ENCODE assay signal across 22 cellular contexts in the genomic region with DNA sequence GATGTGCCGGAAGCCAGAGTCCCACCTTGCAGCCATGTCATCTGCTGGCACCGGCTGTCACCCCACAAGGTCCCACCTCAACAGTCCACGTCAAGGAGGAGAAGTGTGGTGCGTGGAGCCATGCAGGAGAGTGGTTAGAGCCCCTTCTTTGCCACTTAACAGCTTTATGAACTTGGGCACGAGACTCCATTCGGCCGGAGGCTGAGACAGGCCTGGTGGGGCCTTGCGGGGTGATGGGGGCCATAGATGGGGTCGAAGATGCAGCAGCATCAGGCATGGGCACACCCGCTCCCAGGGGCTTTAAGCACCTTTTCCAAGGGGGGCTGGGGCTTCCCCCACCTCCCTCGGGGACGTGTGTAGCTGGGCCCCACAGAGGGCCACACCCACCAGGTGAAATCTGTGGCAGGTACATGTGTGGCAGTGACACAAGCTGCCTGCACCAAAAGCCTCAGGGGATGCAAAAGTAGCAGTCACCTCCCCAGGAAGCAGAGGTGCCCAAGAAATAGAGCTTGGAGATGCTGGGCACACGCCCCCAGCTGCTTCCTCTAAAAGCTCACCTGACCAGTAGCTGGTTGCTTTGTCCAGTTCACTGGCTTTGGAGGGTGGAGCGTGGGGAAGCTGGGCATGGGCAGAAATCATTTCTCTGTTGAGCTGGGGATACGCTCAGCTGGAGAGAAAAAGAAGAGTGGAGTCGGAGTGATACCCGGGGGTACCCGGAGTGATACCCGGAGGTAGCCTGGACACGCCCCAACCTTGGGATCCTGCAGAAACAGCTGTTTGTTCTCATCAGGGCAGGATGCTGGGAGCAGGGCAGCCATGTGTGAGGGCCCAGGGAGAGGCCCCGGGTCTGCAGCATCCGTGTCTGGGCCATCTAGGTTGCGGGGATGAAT.
DNase-seq lines count a peak whose midpoint lies in the region; ATAC-seq and TF ChIP-seq lines count a peak whose summit lies in the region.
"Had no signal": no experiment of that assay in that cellular context is flagged by ENCODE, and none has a peak within 500 bp of the region (broad histone marks: within the 10 kb centered on the region; RNA-seq: fewer than 3 reads in every experiment).

No MANE protein-coding gene starts in this region.

- ATAC-seq in activated CD8-positive, alpha-beta memory T cell treated with anti-CD3 and anti-CD28 coated beads, Interleukin-2, amount 10 ng/mL, durations not matched to agents 7 days and 5 days, result no peak
- ATAC-seq: activated CD8-positive, alpha-beta T cell treated with anti-CD3 and anti-CD28 coated beads for 36 hours; activated T-cell treated with anti-CD3 and anti-CD28 coated beads, Interleukin-2, amount 50 U/mL, for 4 hours; heart right ventricle had no signal

- H3K4me1 ChIP-seq in testis (no peaks in the 10 kb centered on the region), HAP-1 (no peaks in the 10 kb centered on the region)
- H3K4me1 ChIP-seq: heart right ventricle had no signal

- WGBS in testis, 2 donors, result 90 to 94% methylated on average over 20 to 23 of the region's 23 CpGs

- no peaks in the 10 kb centered on the region for H3K36me3 Mint-ChIP-seq in activated CD8-positive, alpha-beta memory T cell treated with anti-CD3 and anti-CD28 coated beads, Interleukin-2, amount 10 ng/mL, durations not matched to agents 7 days and 5 days

- intact Hi-C loops in testis (cut with DNase I; ENCODE audit: low total_unique reads), result no loop called here

- H3K36me3 ChIP-seq in testis (ENCODE audit: low read depth, missing control alignments) (no peaks in the 10 kb centered on the region), HAP-1 (replicated peaks) (no peaks in the 10 kb centered on the region)
- H3K36me3 ChIP-seq: WERI-Rb-1 had no signal

- H3K9me3 Mint-ChIP-seq in activated CD8-positive, alpha-beta memory T cell treated with anti-CD3 and anti-CD28 coated beads, Interleukin-2, amount 10 ng/mL, durations not matched to agents 7 days and 5 days (ENCODE audit: low read depth), result no peaks in the 10 kb centered on the region
- H3K9me3 Mint-ChIP-seq: activated naive CD4-positive, alpha-beta T cell treated with anti-CD3 and anti-CD28 coated beads for 36 hours; activated T-cell treated with anti-CD3 and anti-CD28 coated beads, Interleukin-2, amount 50 U/mL, for 4 hours; T-helper 2 cell treated with Interferon-gamma antibody and Interleukin-4, amounts not matched to agents 5 μg/mL and 100 μg/mL, for 36 hours had no signal

- no peak overlapping the region for H3K27ac ChIP-seq in testis
- H3K27ac ChIP-seq: 22Rv1, epithelial cell of prostate, heart right ventricle, SK-N-MC, WERI-Rb-1 had no signal

- H3K27me3 Mint-ChIP-seq in activated CD8-positive, alpha-beta memory T cell treated with anti-CD3 and anti-CD28 coated beads, Interleukin-2, amount 10 ng/mL, durations not matched to agents 7 days and 5 days, result no peaks in the 10 kb centered on the region
- H3K27me3 Mint-ChIP-seq: activated CD8-positive, alpha-beta T cell treated with anti-CD3 and anti-CD28 coated beads for 36 hours; CD4-positive, alpha-beta memory T cell had no signal

- DNase-seq in activated CD4-positive, alpha-beta T cell treated with anti-CD3 and anti-CD28 coated beads for 1 hour, result peak; percentile 1
- DNase-seq in activated CD4-positive, alpha-beta T cell treated with anti-CD3 and anti-CD28 coated beads, Interleukin-2, amount 50 U/mL, for 4 hours, result no peak
- peak; percentile 23 for DNase-seq in activated CD8-positive, alpha-beta memory T cell treated with anti-CD3 and anti-CD28 coated beads, Interleukin-2, amount 10 ng/mL, durations not matched to agents 7 days and 5 days
- DNase-seq in mesenteric fat pad (ENCODE audit: low spot score), result peak; percentile 68
- peak; percentile 4 for DNase-seq in testis
- DNase-seq in NK-92 (lab: John Stamatoyannopoulos, UW; ENCODE audit: unreplicated experiment), result no peak
- DNase-seq in central memory CD4-positive, alpha-beta T cell, result no peak
- DNase-seq in HAP-1 (ENCODE audit: low spot score in 2 of 2), result no peak
- DNase-seq: activated CD8-positive, alpha-beta T cell treated with anti-CD3 and anti-CD28 coated beads for 36 hours; activated naive CD4-positive, alpha-beta T cell treated with anti-CD3 and anti-CD28 coated beads for 36 hours; activated T-cell treated with anti-CD3 and anti-CD28 coated beads, Interleukin-2, amount 50 U/mL, for 4 hours; caudate nucleus; CD4-positive, alpha-beta memory T cell; DMS 273 treated with DMSO at 0.1 percent for 48 hours; GOT3; heart right ventricle; NCI-H1417 treated with DMSO at 0.1 percent for 48 hours; WERI-Rb-1 had no signal

- TF ChIP-seq POLR2A in testis (IDR thresholded peaks at IDR 0.05), result no peak

- H3K4me3 ChIP-seq in testis (no peak overlapping the region), HAP-1 (no peak overlapping the region)
- H3K4me3 ChIP-seq: heart right ventricle, SK-N-MC had no signal

- CTCF ChIA-PET in activated CD8-positive, alpha-beta memory T cell treated with anti-CD3 and anti-CD28 coated beads, Interleukin-2, amount 10 ng/mL, durations not matched to agents 7 days and 5 days (lab: Charles Lee), result no interaction called here

- H3K27ac Mint-ChIP-seq in activated CD8-positive, alpha-beta memory T cell treated with anti-CD3 and anti-CD28 coated beads, Interleukin-2, amount 10 ng/mL, durations not matched to agents 7 days and 5 days, result no peak overlapping the region
- H3K27ac Mint-ChIP-seq: activated CD8-positive, alpha-beta T cell treated with anti-CD3 and anti-CD28 coated beads for 36 hours; activated naive CD4-positive, alpha-beta T cell treated with anti-CD3 and anti-CD28 coated beads for 36 hours; T-helper 2 cell treated with Interferon-gamma antibody and Interleukin-4, amounts not matched to agents 5 μg/mL and 100 μg/mL, for 36 hours had no signal

- no peak for TF ChIP-seq CTCF in testis (IDR thresholded peaks at IDR 0.05)

- no peaks in the 10 kb centered on the region for H3K9me3 ChIP-seq in testis
- no peaks in the 10 kb centered on the region for H3K9me3 ChIP-seq in HAP-1
- H3K9me3 ChIP-seq: heart right ventricle had no signal

- no peak overlapping the region for H3K4me3 Mint-ChIP-seq in activated CD8-positive, alpha-beta memory T cell treated with anti-CD3 and anti-CD28 coated beads, Interleukin-2, amount 10 ng/mL, durations not matched to agents 7 days and 5 days
- H3K4me3 Mint-ChIP-seq: activated CD8-positive, alpha-beta T cell treated with anti-CD3 and anti-CD28 coated beads for 36 hours; activated naive CD4-positive, alpha-beta T cell treated with anti-CD3 and anti-CD28 coated beads for 36 hours; activated T-cell treated with anti-CD3 and anti-CD28 coated beads, Interleukin-2, amount 50 U/mL, for 4 hours; CD4-positive, alpha-beta memory T cell; T-helper 2 cell treated with Interferon-gamma antibody and Interleukin-4, amounts not matched to agents 5 μg/mL and 100 μg/mL, for 36 hours had no signal

- H3K4me1 Mint-ChIP-seq in activated CD8-positive, alpha-beta memory T cell treated with anti-CD3 and anti-CD28 coated beads, Interleukin-2, amount 10 ng/mL, durations not matched to agents 7 days and 5 days, result no peaks in the 10 kb centered on the region
- H3K4me1 Mint-ChIP-seq: CD4-positive, alpha-beta memory T cell had no signal

- no peaks in the 10 kb centered on the region for H3K27me3 ChIP-seq in testis
- no peaks in the 10 kb centered on the region for H3K27me3 ChIP-seq in HAP-1 (ENCODE audit: low read depth)
- H3K27me3 ChIP-seq: heart right ventricle had no signal

- in situ Hi-C loops in HAP-1 (cut with MboI; ENCODE audit: low sequenced_read_pairs), result no loop called here

Comparison
In these comparisons a context has a peak if more than half of its experiments do, and no peak if none do; other contexts are left out.
1. DNase-seq: peak in activated CD4-positive, alpha-beta T cell treated with anti-CD3 and anti-CD28 coated beads for 1 hour (single experiment), activated CD8-positive, alpha-beta memory T cell treated with anti-CD3 and anti-CD28 coated beads, Interleukin-2, amount 10 ng/mL, durations not matched to agents 7 days and 5 days (single experiment), mesenteric fat pad (single experiment) and testis (single experiment); none in activated CD4-positive, alpha-beta T cell treated with anti-CD3 and anti-CD28 coated beads, Interleukin-2, amount 50 U/mL, for 4 hours (0 of 2), NK-92 (single experiment), central memory CD4-positive, alpha-beta T cell (single experiment) and HAP-1 (0 of 2).